Comparison of ENCODE assay signal across 2 cellular contexts in the genomic region with DNA sequence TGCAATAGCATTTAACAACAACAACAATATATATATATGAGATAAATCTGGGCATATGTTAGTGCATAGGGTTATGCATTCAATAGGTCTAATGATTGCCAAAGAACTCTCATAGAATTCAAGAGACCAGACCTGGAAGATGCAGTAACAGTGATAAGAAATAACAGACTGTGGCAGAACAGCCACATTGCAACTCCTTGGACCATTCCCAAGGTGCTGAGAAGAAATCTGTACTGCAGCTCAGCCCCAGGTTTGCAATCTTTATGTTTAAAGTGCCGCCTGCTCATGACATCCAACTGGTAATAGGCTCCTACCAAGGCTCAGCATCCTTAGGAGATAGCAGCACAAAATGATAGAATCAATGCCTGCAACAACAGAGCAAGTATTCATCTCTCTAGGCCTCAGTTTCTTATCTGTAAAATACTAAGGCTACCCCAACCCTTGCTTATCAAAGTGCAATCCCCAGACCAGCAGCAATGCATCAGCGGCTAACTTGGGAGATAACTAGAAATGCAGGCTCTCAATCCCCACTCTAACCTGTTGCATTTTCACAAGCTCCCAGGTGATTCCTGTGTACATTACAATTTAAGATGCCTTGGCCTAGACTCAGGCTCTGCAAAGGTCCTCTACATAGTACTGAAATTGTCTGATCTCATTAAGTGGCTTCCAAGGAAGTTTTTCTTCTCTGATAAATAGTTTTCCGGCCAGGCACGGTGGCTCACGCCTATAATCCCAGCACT.
TF ChIP-seq lines count a peak whose summit lies in the region.

No MANE protein-coding gene starts in this region.

TF ChIP-seq in K562, 482 proteins besides CTCF, POLR2A, EP300 and RAD21:
- peak; percentile 38 for TF ChIP-seq HMBOX1 (IDR thresholded peaks at IDR 0.05)
- no peak for TF ChIP-seq CAMTA2 (CRISPR knock-in tag; conservative IDR thresholded peaks at IDR 0.05)
- TF ChIP-seq CBFA2T3 (IDR thresholded peaks at IDR 0.05) = peak; percentile 23; the same call in 1 of the 2 replicates
- TF ChIP-seq TGIF2 (CRISPR knock-in tag; IDR thresholded peaks at IDR 0.05) = no peak
- TF ChIP-seq, protein P1, sequence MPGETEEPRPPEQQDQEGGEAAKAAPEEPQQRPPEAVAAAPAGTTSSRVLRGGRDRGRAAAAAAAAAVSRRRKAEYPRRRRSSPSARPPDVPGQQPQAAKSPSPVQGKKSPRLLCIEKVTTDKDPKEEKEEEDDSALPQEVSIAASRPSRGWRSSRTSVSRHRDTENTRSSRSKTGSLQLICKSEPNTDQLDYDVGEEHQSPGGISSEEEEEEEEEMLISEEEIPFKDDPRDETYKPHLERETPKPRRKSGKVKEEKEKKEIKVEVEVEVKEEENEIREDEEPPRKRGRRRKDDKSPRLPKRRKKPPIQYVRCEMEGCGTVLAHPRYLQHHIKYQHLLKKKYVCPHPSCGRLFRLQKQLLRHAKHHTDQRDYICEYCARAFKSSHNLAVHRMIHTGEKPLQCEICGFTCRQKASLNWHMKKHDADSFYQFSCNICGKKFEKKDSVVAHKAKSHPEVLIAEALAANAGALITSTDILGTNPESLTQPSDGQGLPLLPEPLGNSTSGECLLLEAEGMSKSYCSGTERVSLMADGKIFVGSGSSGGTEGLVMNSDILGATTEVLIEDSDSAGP (CRISPR knock-in tag; IDR thresholded peaks at IDR 0.05) = no peak

TF ChIP-seq in SK-N-SH, 30 proteins besides CTCF, POLR2A, EP300 and RAD21:
- TF ChIP-seq, protein P2, sequence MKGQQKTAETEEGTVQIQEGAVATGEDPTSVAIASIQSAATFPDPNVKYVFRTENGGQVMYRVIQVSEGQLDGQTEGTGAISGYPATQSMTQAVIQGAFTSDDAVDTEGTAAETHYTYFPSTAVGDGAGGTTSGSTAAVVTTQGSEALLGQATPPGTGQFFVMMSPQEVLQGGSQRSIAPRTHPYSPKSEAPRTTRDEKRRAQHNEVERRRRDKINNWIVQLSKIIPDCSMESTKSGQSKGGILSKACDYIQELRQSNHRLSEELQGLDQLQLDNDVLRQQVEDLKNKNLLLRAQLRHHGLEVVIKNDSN (IDR thresholded peaks at IDR 0.05; ENCODE audit: borderline replicate concordance, low read depth) = no peak
- TF ChIP-seq FOXJ3 (CRISPR knock-in tag; IDR thresholded peaks at IDR 0.05) (no peak), EZH2phosphoT487 (IDR thresholded peaks at IDR 0.05; ENCODE audit: borderline replicate concordance, low read depth) (no peak), TCF12 (IDR thresholded peaks at IDR 0.05) (no peak), NRF1 (IDR thresholded peaks at IDR 0.05; ENCODE audit: low read depth, low read length) (no peak), POLR2AphosphoS5 (IDR thresholded peaks at IDR 0.05; ENCODE audit: low read depth, low read length) (no peak), YY1 (IDR thresholded peaks at IDR 0.05; ENCODE audit: low read depth) (no peak), JUND (IDR thresholded peaks at IDR 0.05) (no peak), CHD2 (IDR thresholded peaks at IDR 0.05; ENCODE audit: low read length, partially characterized antibody) (no peak)
- TF ChIP-seq, protein P3, sequence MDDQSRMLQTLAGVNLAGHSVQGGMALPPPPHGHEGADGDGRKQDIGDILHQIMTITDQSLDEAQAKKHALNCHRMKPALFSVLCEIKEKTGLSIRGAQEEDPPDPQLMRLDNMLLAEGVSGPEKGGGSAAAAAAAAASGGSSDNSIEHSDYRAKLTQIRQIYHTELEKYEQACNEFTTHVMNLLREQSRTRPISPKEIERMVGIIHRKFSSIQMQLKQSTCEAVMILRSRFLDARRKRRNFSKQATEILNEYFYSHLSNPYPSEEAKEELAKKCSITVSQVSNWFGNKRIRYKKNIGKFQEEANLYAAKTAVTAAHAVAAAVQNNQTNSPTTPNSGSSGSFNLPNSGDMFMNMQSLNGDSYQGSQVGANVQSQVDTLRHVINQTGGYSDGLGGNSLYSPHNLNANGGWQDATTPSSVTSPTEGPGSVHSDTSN (IDR thresholded peaks at IDR 0.05) = no peak
- TF ChIP-seq, protein P4, sequence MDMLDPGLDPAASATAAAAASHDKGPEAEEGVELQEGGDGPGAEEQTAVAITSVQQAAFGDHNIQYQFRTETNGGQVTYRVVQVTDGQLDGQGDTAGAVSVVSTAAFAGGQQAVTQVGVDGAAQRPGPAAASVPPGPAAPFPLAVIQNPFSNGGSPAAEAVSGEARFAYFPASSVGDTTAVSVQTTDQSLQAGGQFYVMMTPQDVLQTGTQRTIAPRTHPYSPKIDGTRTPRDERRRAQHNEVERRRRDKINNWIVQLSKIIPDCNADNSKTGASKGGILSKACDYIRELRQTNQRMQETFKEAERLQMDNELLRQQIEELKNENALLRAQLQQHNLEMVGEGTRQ (IDR thresholded peaks at IDR 0.05; ENCODE audit: borderline replicate concordance, low read depth, low read length) = no peak
